In genomic region chr4:138897818-138898226, GRCh38 we compare ENCODE assay signal across 9 cellular contexts.
DNase-seq lines count a peak whose midpoint lies in the region; FAIRE-seq and TF ChIP-seq lines count a peak whose summit lies in the region.
"Had no signal": no experiment of that assay in that cellular context is flagged by ENCODE, and none has a peak within 500 bp of the region (broad histone marks: within the 10 kb centered on the region; RNA-seq: fewer than 3 reads in every experiment).

No MANE protein-coding gene starts in this region.

- H3K4me3 ChIP-seq in cardiac fibroblast (replicated peaks in 1 of 2; ENCODE audit: low read depth in 2 of 2, low read length in 2 of 2) (no peak overlapping the region), prostate gland (no peak overlapping the region)
- H3K4me3 ChIP-seq: BLaER1 had no signal

- TF ChIP-seq POLR2A in prostate gland (IDR thresholded peaks at IDR 0.05) (no peak), GM12891 (IDR thresholded peaks at IDR 0.05; ENCODE audit: low read depth, low read length) (no peak)

- no peaks in the 10 kb centered on the region for H3K4me1 ChIP-seq in prostate gland (replicated peaks)
- H3K4me1 ChIP-seq: BLaER1 had no signal

- 16% methylated on average over 2 of the region's 2 CpGs for WGBS in prostate gland

- FAIRE-seq in GM12891 (lab: Jason Lieb, UNC): no peak

- peak overlapping the region; percentile 63 to 80 for H3K27ac ChIP-seq in prostate gland
- H3K27ac ChIP-seq: BLaER1 had no signal

- intact Hi-C loops in prostate gland (cut with DNase I): no loop called here

- no peaks in the 10 kb centered on the region for H3K9me3 ChIP-seq in prostate gland
- H3K9me3 ChIP-seq: BLaER1 had no signal

- TF ChIP-seq CTCF in cardiac fibroblast (IDR thresholded peaks at IDR 0.05; ENCODE audit: low read depth, low read length) (no peak), prostate gland (IDR thresholded peaks at IDR 0.05) (no peak)

- H3K36me3 ChIP-seq in prostate gland: no peaks in the 10 kb centered on the region
- H3K36me3 ChIP-seq: BLaER1 had no signal

- no peaks in the 10 kb centered on the region for H3K27me3 ChIP-seq in prostate gland (replicated peaks; ENCODE audit: insufficient read depth)
- H3K27me3 ChIP-seq: BLaER1 had no signal

- DNase-seq in NCI-H2107 treated with DMSO at 0.1 percent for 48 hours (lab: John Stamatoyannopoulos, UW; ENCODE audit: unreplicated experiment): peak; percentile 88
- DNase-seq in NCI-H2107 (lab: John Stamatoyannopoulos, UW): no peak
- DNase-seq in NCI-H146 treated with DMSO at 0.1 percent for 48 hours (lab: John Stamatoyannopoulos, UW; ENCODE audit: unreplicated experiment): peak; percentile 76
- DNase-seq in cardiac fibroblast (ENCODE audit: low read depth in 2 of 2): peak; percentile 55 to 68
- DNase-seq in prostate gland (ENCODE audit: low spot score): peak; percentile 28
- no peak for DNase-seq in GM12891 (ENCODE audit: insufficient read length, low spot score)
- DNase-seq in NCI-H1694 (lab: John Stamatoyannopoulos, UW): no peak
- DNase-seq in effector CD8-positive, alpha-beta T cell (lab: John Stamatoyannopoulos, UW): no peak

TF ChIP-seq in GM12891, 5 proteins besides CTCF, POLR2A, EP300 and RAD21:
- TF ChIP-seq POU2F2 (IDR thresholded peaks at IDR 0.05; ENCODE audit: low read depth, low read length) (no peak), TAF1 (IDR thresholded peaks at IDR 0.05; ENCODE audit: low read depth, low read length) (no peak), POLR2AphosphoS5 (IDR thresholded peaks at IDR 0.05; ENCODE audit: low read depth, low read length) (no peak), PAX5 (IDR thresholded peaks at IDR 0.05; ENCODE audit: insufficient read depth, low read length, severe bottlenecking) (no peak), SPI1 (IDR thresholded peaks at IDR 0.05; ENCODE audit: low read depth, low read length) (no peak)

Comparison
In these comparisons a context has a peak if more than half of its experiments do, and no peak if none do; other contexts are left out.
1. DNase-seq: peak in NCI-H2107 treated with DMSO at 0.1 percent for 48 hours (single experiment), NCI-H146 treated with DMSO at 0.1 percent for 48 hours (single experiment), cardiac fibroblast (2 of 2) and prostate gland (single experiment); none in NCI-H2107 (single experiment), GM12891 (single experiment), NCI-H1694 (single experiment) and effector CD8-positive, alpha-beta T cell (single experiment).